In genomic region chr14:99718031-99718810, GRCh38 we compare ENCODE assay signal across 1 cellular context.
TF ChIP-seq lines count a peak whose summit lies in the region.

No MANE protein-coding gene starts in this region.

TF ChIP-seq in HepG2, 621 proteins besides CTCF, POLR2A, EP300 and RAD21:
- TF ChIP-seq ATRX (CRISPR knock-in tag; IDR thresholded peaks at IDR 0.05; ENCODE audit: borderline replicate concordance), result no peak
- TF ChIP-seq MBD4 (IDR thresholded peaks at IDR 0.05; ENCODE audit: borderline replicate concordance, low read length), result no peak
- TF ChIP-seq ZBTB7B (CRISPR knock-in tag; IDR thresholded peaks at IDR 0.05), result no peak
- TF ChIP-seq, protein P1, sequence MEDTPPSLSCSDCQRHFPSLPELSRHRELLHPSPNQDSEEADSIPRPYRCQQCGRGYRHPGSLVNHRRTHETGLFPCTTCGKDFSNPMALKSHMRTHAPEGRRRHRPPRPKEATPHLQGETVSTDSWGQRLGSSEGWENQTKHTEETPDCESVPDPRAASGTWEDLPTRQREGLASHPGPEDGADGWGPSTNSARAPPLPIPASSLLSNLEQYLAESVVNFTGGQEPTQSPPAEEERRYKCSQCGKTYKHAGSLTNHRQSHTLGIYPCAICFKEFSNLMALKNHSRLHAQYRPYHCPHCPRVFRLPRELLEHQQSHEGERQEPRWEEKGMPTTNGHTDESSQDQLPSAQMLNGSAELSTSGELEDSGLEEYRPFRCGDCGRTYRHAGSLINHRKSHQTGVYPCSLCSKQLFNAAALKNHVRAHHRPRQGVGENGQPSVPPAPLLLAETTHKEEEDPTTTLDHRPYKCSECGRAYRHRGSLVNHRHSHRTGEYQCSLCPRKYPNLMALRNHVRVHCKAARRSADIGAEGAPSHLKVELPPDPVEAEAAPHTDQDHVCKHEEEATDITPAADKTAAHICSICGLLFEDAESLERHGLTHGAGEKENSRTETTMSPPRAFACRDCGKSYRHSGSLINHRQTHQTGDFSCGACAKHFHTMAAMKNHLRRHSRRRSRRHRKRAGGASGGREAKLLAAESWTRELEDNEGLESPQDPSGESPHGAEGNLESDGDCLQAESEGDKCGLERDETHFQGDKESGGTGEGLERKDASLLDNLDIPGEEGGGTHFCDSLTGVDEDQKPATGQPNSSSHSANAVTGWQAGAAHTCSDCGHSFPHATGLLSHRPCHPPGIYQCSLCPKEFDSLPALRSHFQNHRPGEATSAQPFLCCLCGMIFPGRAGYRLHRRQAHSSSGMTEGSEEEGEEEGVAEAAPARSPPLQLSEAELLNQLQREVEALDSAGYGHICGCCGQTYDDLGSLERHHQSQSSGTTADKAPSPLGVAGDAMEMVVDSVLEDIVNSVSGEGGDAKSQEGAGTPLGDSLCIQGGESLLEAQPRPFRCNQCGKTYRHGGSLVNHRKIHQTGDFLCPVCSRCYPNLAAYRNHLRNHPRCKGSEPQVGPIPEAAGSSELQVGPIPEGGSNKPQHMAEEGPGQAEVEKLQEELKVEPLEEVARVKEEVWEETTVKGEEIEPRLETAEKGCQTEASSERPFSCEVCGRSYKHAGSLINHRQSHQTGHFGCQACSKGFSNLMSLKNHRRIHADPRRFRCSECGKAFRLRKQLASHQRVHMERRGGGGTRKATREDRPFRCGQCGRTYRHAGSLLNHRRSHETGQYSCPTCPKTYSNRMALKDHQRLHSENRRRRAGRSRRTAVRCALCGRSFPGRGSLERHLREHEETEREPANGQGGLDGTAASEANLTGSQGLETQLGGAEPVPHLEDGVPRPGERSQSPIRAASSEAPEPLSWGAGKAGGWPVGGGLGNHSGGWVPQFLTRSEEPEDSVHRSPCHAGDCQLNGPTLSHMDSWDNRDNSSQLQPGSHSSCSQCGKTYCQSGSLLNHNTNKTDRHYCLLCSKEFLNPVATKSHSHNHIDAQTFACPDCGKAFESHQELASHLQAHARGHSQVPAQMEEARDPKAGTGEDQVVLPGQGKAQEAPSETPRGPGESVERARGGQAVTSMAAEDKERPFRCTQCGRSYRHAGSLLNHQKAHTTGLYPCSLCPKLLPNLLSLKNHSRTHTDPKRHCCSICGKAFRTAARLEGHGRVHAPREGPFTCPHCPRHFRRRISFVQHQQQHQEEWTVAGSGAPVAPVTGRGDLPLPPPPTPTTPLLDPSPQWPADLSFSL (CRISPR knock-in tag; IDR thresholded peaks at IDR 0.05), result no peak
- TF ChIP-seq ZNF768 (CRISPR knock-in tag; IDR thresholded peaks at IDR 0.05), result no peak
- TF ChIP-seq, protein P2, sequence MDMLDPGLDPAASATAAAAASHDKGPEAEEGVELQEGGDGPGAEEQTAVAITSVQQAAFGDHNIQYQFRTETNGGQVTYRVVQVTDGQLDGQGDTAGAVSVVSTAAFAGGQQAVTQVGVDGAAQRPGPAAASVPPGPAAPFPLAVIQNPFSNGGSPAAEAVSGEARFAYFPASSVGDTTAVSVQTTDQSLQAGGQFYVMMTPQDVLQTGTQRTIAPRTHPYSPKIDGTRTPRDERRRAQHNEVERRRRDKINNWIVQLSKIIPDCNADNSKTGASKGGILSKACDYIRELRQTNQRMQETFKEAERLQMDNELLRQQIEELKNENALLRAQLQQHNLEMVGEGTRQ (IDR thresholded peaks at IDR 0.05; ENCODE audit: low read depth, low read length), result no peak
- TF ChIP-seq, protein P2 (CRISPR knock-in tag; IDR thresholded peaks at IDR 0.05; ENCODE audit: borderline replicate concordance), result no peak
- TF ChIP-seq TBP (CRISPR knock-in tag; IDR thresholded peaks at IDR 0.05), result no peak
- TF ChIP-seq FOXJ3 (CRISPR knock-in tag; IDR thresholded peaks at IDR 0.05; ENCODE audit: borderline replicate concordance), result no peak
- TF ChIP-seq TFE3 (CRISPR knock-in tag; IDR thresholded peaks at IDR 0.05), result no peak
- no peak for TF ChIP-seq POLR2G (IDR thresholded peaks at IDR 0.05; ENCODE audit: low read depth, low read length)
- TF ChIP-seq UBTF (CRISPR knock-in tag; IDR thresholded peaks at IDR 0.05), result no peak
- TF ChIP-seq ZNF616 (CRISPR knock-in tag; IDR thresholded peaks at IDR 0.05; ENCODE audit: low read depth), result no peak
- TF ChIP-seq MED13 (CRISPR knock-in tag; IDR thresholded peaks at IDR 0.05), result no peak
